ENCODE assay signal across 13 cellular contexts in genomic region chr7:12951397-12951801, GRCh38.
DNase-seq lines count a peak whose midpoint lies in the region; ATAC-seq and FAIRE-seq lines count a peak whose summit lies in the region.
"Had no signal": no experiment of that assay in that cellular context is flagged by ENCODE, and none has a peak within 500 bp of the region (broad histone marks: within the 10 kb centered on the region; RNA-seq: fewer than 3 reads in every experiment).

No MANE protein-coding gene starts in this region.

- no peaks in the 10 kb centered on the region for H3K4me1 Mint-ChIP-seq in activated CD4-positive, alpha-beta T cell treated with anti-CD3 and anti-CD28 coated beads, Interleukin-2, amount 10 ng/mL, durations not matched to agents 7 days and 5 days

- no peaks in the 10 kb centered on the region for H3K27me3 Mint-ChIP-seq in activated CD4-positive, alpha-beta T cell treated with anti-CD3 and anti-CD28 coated beads, Interleukin-2, amount 10 ng/mL, durations not matched to agents 7 days and 5 days
- H3K27me3 Mint-ChIP-seq: dendritic cell treated with granulocyte-macrophage colony-stimulating factor and Interleukin-4, amounts not matched to agents 40 ng/mL and 50 ng/mL, for 4 days had no signal

- H2AFZ ChIP-seq in Karpas-422 (ENCODE audit: low read length), result no peak overlapping the region

- DNase-seq in ELR (ENCODE audit: low read depth), result peak; percentile 88
- peak; percentile 75 for DNase-seq in RCC 7860 (ENCODE audit: low spot score)
- DNase-seq in fibroblast of gingiva (ENCODE audit: low read depth), result peak; percentile 50
- peak; percentile 94 for DNase-seq in renal cortical epithelial cell (ENCODE audit: low read depth)
- no peak for DNase-seq in Karpas-422
- no peak for DNase-seq in activated CD4-positive, alpha-beta T cell treated with anti-CD3 and anti-CD28 coated beads, Interleukin-2, amount 10 ng/mL, durations not matched to agents 7 days and 5 days
- no peak for DNase-seq in activated T-cell treated with anti-CD3 and anti-CD28 coated beads, Interleukin-2, amount 50 U/mL, for 48 hours
- DNase-seq: DMS79 treated with DMSO at 0.1 percent for 48 hours, NCI-H1694 treated with DMSO at 0.1 percent for 48 hours had no signal

- no peak for ATAC-seq in HG02763 (IDR thresholded peaks at IDR 0.05; ENCODE audit: unreplicated experiment)

- POLR2A ChIA-PET in activated CD4-positive, alpha-beta T cell treated with anti-CD3 and anti-CD28 coated beads, Interleukin-2, amount 10 ng/mL, durations not matched to agents 7 days and 5 days (lab: Charles Lee), result no interaction called here

- no peak overlapping the region for H3K27ac Mint-ChIP-seq in activated CD4-positive, alpha-beta T cell treated with anti-CD3 and anti-CD28 coated beads, Interleukin-2, amount 10 ng/mL, durations not matched to agents 7 days and 5 days
- H3K27ac Mint-ChIP-seq: activated T-helper 1 cell treated with anti-CD3 and anti-CD28 coated beads, Interleukin-12 subunit alpha, Interleukin-12 subunit beta, Interleukin-2, Interleukin-4 antibody, amounts not matched to agents 30 ng/mL and 10 ng/mL and 1 ng/mL, durations not matched to agents 14 hours and 24 hours and 36 hours; dendritic cell treated with granulocyte-macrophage colony-stimulating factor and Interleukin-4, amounts not matched to agents 40 ng/mL and 50 ng/mL, for 4 days had no signal

- no peaks in the 10 kb centered on the region for H3K9me2 ChIP-seq in Karpas-422 (replicated peaks; ENCODE audit: insufficient read depth, low read length)

- no peak overlapping the region for H3K4me2 ChIP-seq in Karpas-422 (ENCODE audit: low read depth, low read length, poor library complexity, severe bottlenecking)

- H4K20me1 ChIP-seq in Karpas-422 (ENCODE audit: insufficient read depth, low read depth, low read length), result no peaks in the 10 kb centered on the region

- H3K4me3 ChIP-seq in Karpas-422 (ENCODE audit: low read length), result no peak overlapping the region

- FAIRE-seq in RCC 7860 (lab: Jason Lieb, UNC), result peak; percentile 95

- H3K4me3 Mint-ChIP-seq in activated CD4-positive, alpha-beta T cell treated with anti-CD3 and anti-CD28 coated beads, Interleukin-2, amount 10 ng/mL, durations not matched to agents 7 days and 5 days, result no peak overlapping the region
- H3K4me3 Mint-ChIP-seq: activated T-helper 1 cell treated with anti-CD3 and anti-CD28 coated beads, Interleukin-12 subunit alpha, Interleukin-12 subunit beta, Interleukin-2, Interleukin-4 antibody, amounts not matched to agents 30 ng/mL and 10 ng/mL and 1 ng/mL, durations not matched to agents 14 hours and 24 hours and 36 hours; dendritic cell treated with granulocyte-macrophage colony-stimulating factor and Interleukin-4, amounts not matched to agents 40 ng/mL and 50 ng/mL, for 4 days had no signal

- no peaks in the 10 kb centered on the region for H3K4me1 ChIP-seq in Karpas-422 (ENCODE audit: low read length)

- CTCF ChIA-PET in activated CD4-positive, alpha-beta T cell treated with anti-CD3 and anti-CD28 coated beads, Interleukin-2, amount 10 ng/mL, durations not matched to agents 7 days and 5 days (lab: Charles Lee), result no interaction called here

- no peaks in the 10 kb centered on the region for H3K36me3 ChIP-seq in Karpas-422 (ENCODE audit: insufficient read depth, low read length)
- H3K36me3 ChIP-seq: neutrophil had no signal

- H3K27me3 ChIP-seq in Karpas-422 (ENCODE audit: low read length), result no peaks in the 10 kb centered on the region
- H3K27me3 ChIP-seq: neutrophil had no signal

- no peaks in the 10 kb centered on the region for H3K36me3 Mint-ChIP-seq in activated CD4-positive, alpha-beta T cell treated with anti-CD3 and anti-CD28 coated beads, Interleukin-2, amount 10 ng/mL, durations not matched to agents 7 days and 5 days (ENCODE audit: low read depth)

- no peaks in the 10 kb centered on the region for H3K9me3 ChIP-seq in Karpas-422 (ENCODE audit: low read length)
- H3K9me3 ChIP-seq: neutrophil had no signal

- H3K9ac ChIP-seq in Karpas-422 (ENCODE audit: low read length), result no peak overlapping the region

- no peak overlapping the region for H3K27ac ChIP-seq in Karpas-422 (ENCODE audit: low read length)
- H3K27ac ChIP-seq: neutrophil had no signal

- H3K79me2 ChIP-seq in Karpas-422 (ENCODE audit: low read length), result no peaks in the 10 kb centered on the region

- H3K9me3 Mint-ChIP-seq in activated CD4-positive, alpha-beta T cell treated with anti-CD3 and anti-CD28 coated beads, Interleukin-2, amount 10 ng/mL, durations not matched to agents 7 days and 5 days, result no peaks in the 10 kb centered on the region
- H3K9me3 Mint-ChIP-seq: activated T-helper 1 cell treated with anti-CD3 and anti-CD28 coated beads, Interleukin-12 subunit alpha, Interleukin-12 subunit beta, Interleukin-2, Interleukin-4 antibody, amounts not matched to agents 30 ng/mL and 10 ng/mL and 1 ng/mL, durations not matched to agents 14 hours and 24 hours and 36 hours; dendritic cell treated with granulocyte-macrophage colony-stimulating factor and Interleukin-4, amounts not matched to agents 40 ng/mL and 50 ng/mL, for 4 days had no signal

Comparison
In these comparisons a context has a peak if more than half of its experiments do, and no peak if none do; other contexts are left out.
1. DNase-seq: peak in ELR (single experiment), RCC 7860 (single experiment), fibroblast of gingiva (single experiment) and renal cortical epithelial cell (single experiment); none in Karpas-422 (single experiment), activated CD4-positive, alpha-beta T cell treated with anti-CD3 and anti-CD28 coated beads, Interleukin-2, amount 10 ng/mL, durations not matched to agents 7 days and 5 days (single experiment) and activated T-cell treated with anti-CD3 and anti-CD28 coated beads, Interleukin-2, amount 50 U/mL, for 48 hours (0 of 2).